Comparison of ENCODE assay signal across 23 cellular contexts in genomic region chr1:8035289-8035688, GRCh38. TPM values are rescaled to one million over a fixed set of nuclear protein-coding genes. Genes with fewer than 3 reads are reported as not detected.
A peak's percentile ranks its signal among the peaks of the same experiment; 100 is the strongest.
DNase-seq lines count a peak whose midpoint lies in the region; ATAC-seq, FAIRE-seq and TF ChIP-seq lines count a peak whose summit lies in the region.
"Had no signal": no experiment of that assay in that cellular context is flagged by ENCODE, and none has a peak within 500 bp of the region (broad histone marks: within the 10 kb centered on the region; RNA-seq: fewer than 3 reads in every experiment).

No MANE protein-coding gene starts in this region.

- no peak overlapping the region for H2AFZ ChIP-seq in HCT116 (ENCODE audit: low read depth, low read length, poor library complexity, severe bottlenecking)

- RAD21 ChIA-PET in HCT116 (lab: Charles Lee; ENCODE audit: low non-redundant PET in 1 of 2, low total read pairs in 2 of 2, uncharacterized antibody in 2 of 2, unreplicated experiment in 2 of 2), result interaction anchor here in 1 of 2 experiments (0.6 kb wide), 1 partner anchor 138 kb away, joined by 4 read pairs; no protein-coding TSS in a partner anchor

- no peak for TF ChIP-seq POLR2A in HCT116 (IDR thresholded peaks at IDR 0.05; ENCODE audit: borderline replicate concordance, extremely low read depth, insufficient read depth, insufficient read length)

- H3K27ac ChIP-seq in HCT116 (ENCODE audit: low read depth, low read length), result peak overlapping the region; percentile 33
- H3K27ac ChIP-seq in Panc1 (ENCODE audit: low read length), result peak overlapping the region; percentile 98
- H3K27ac ChIP-seq in SJCRH30, result no peak overlapping the region
- no peak overlapping the region for H3K27ac ChIP-seq in right atrium auricular region
- H3K27ac ChIP-seq: SK-N-MC had no signal

- in situ Hi-C loops in Panc1 (cut with HindIII; ENCODE audit: low pct_unique_long_range_greater_than_20kb, low sequenced_read_pairs), result loop anchor here (5.0 kb wide), 1 partner anchor 62 kb away; no protein-coding TSS in a partner anchor

- intact Hi-C loops in HCT116 (cut with micrococcal nuclease) (no loop called here), Panc1 (cut with micrococcal nuclease; ENCODE audit: unreplicated experiment) (no loop called here)

- CTCF ChIA-PET in HCT116 (lab: Charles Lee) (interaction anchor here (1.1 kb wide), 1 partner anchor 279 kb away, joined by 6 read pairs; no protein-coding TSS in a partner anchor), Panc1 (lab: Charles Lee) (interaction anchor here (0.7 kb wide), 1 partner anchor 26 kb away, joined by 4 read pairs; no protein-coding TSS in a partner anchor)

- H3K9me3 ChIP-seq in HCT116 (ENCODE audit: control insufficient read depth in 1 of 2, insufficient read depth in 1 of 2, low read depth in 1 of 2, low read length in 2 of 2), result no peaks in the 10 kb centered on the region
- peaks cover 7% of the 10 kb centered on the region; the same call in 1 of the 2 replicates for H3K9me3 ChIP-seq in Panc1 (ENCODE audit: control insufficient read depth, insufficient read depth, low read depth, low read length)
- no peaks in the 10 kb centered on the region for H3K9me3 ChIP-seq in SJCRH30 (replicated peaks)
- H3K9me3 ChIP-seq in right atrium auricular region, result no peaks in the 10 kb centered on the region
- H3K9me3 ChIP-seq: BE2C had no signal

- no peak for TF ChIP-seq RAD21 in HCT116 (IDR thresholded peaks at IDR 0.05; ENCODE audit: low read depth)

- POLR2A ChIA-PET in HCT116 (lab: Charles Lee) (interaction anchor here (0.8 to 3.7 kb wide), 6 partner anchors 38 to 135 kb away, joined by 3 to 21 read pairs (median 3); no protein-coding TSS in a partner anchor), Panc1 (lab: Charles Lee) (interaction anchor here (0.6 to 0.7 kb wide), 2 partner anchors 18 to 87 kb away, joined by 3 to 11 read pairs; no protein-coding TSS in a partner anchor)

- H3K9ac ChIP-seq in HCT116 (ENCODE audit: low read length), result no peak overlapping the region

- H3K4me1 ChIP-seq in HCT116 (ENCODE audit: control insufficient read depth in 1 of 2, insufficient read depth in 2 of 2, low read length in 2 of 2) (peaks cover 60 to 83% of the 10 kb centered on the region in 2 experiments), Panc1 (ENCODE audit: control insufficient read depth, insufficient read depth, low read length) (peaks cover 34% of the 10 kb centered on the region), SJCRH30 (peaks cover 9% of the 10 kb centered on the region), right atrium auricular region (no peaks in the 10 kb centered on the region)
- H3K4me1 ChIP-seq: BE2C had no signal

- H3K36me3 ChIP-seq in HCT116 (ENCODE audit: control insufficient read depth in 1 of 2, insufficient read depth in 2 of 2, low read length in 2 of 2), result no peaks in the 10 kb centered on the region
- no peaks in the 10 kb centered on the region for H3K36me3 ChIP-seq in Panc1 (ENCODE audit: control insufficient read depth, insufficient read depth, low read length)
- H3K36me3 ChIP-seq in SJCRH30, result no peaks in the 10 kb centered on the region
- H3K36me3 ChIP-seq in right atrium auricular region, result no peaks in the 10 kb centered on the region
- H3K36me3 ChIP-seq: BE2C had no signal

- no peaks in the 10 kb centered on the region for H3K27me3 ChIP-seq in HCT116 (ENCODE audit: insufficient read depth, low read length)
- no peaks in the 10 kb centered on the region for H3K27me3 ChIP-seq in Panc1 (ENCODE audit: control insufficient read depth, insufficient read depth, low read length)
- H3K27me3 ChIP-seq in SJCRH30, result no peaks in the 10 kb centered on the region
- no peaks in the 10 kb centered on the region for H3K27me3 ChIP-seq in right atrium auricular region
- H3K27me3 ChIP-seq: BE2C had no signal

- no peak for FAIRE-seq in GM19239 (lab: Jason Lieb, UNC)
- FAIRE-seq: GM12892, H54, HTR-8/SVneo had no signal

- H4K20me1 ChIP-seq in HCT116 (ENCODE audit: insufficient read depth), result no peaks in the 10 kb centered on the region

- no peak for DNase-seq in HCT116 (ENCODE audit: low read depth, low spot score)
- no peak for DNase-seq in Panc1 (ENCODE audit: low read depth, low spot score)
- DNase-seq in epithelial cell of esophagus (ENCODE audit: low read depth), result peak; percentile 77
- peak; percentile 4 for DNase-seq in superior temporal gyrus (ENCODE audit: extremely low spot score)
- DNase-seq in GM19239 (ENCODE audit: insufficient read length, low spot score), result no peak
- DNase-seq in SJCRH30, result no peak
- DNase-seq in right atrium auricular region (ENCODE audit: low spot score), result no peak
- DNase-seq: BE2C, DMS153, DND-41, KBM-7, MM.1S, NCI-H1048, NCI-H1417, NCI-H1694, NCI-H2081, NCI-H2227 treated with DMSO at 0.1 percent for 48 hours, NCI-H526 treated with DMSO at 0.1 percent for 48 hours, SHP77 treated with DMSO at 0.1 percent for 48 hours had no signal

- peak overlapping the region; percentile 14; the same call in 1 of the 2 replicates for H3K4me2 ChIP-seq in HCT116 (ENCODE audit: low read length)

- no peaks in the 10 kb centered on the region for H3K79me2 ChIP-seq in HCT116 (ENCODE audit: insufficient read depth, low read length)

- no peaks in the 10 kb centered on the region for H3K9me2 ChIP-seq in HCT116 (ENCODE audit: insufficient read depth)

- BruUV-seq in HCT116 (replicated peaks; lab: Mats Ljungman, UMichigan), result no TSS peak
- BruUV-seq in Panc1 (replicated peaks; lab: Mats Ljungman, UMichigan), result no TSS peak

- TF ChIP-seq CTCF in HCT116 (IDR thresholded peaks at IDR 0.05 in 2 of 3, conservative IDR thresholded peaks at IDR 0.05 in 1 of 3; ENCODE audit: borderline replicate concordance in 1 of 3, insufficient read depth in 1 of 3, low read depth in 2 of 3, low read length in 2 of 3), result no peak
- TF ChIP-seq CTCF in Panc1 (IDR thresholded peaks at IDR 0.05), result no peak
- TF ChIP-seq CTCF in epithelial cell of esophagus (IDR thresholded peaks at IDR 0.05; ENCODE audit: insufficient read depth, low read depth, low read length, missing control alignments), result no peak
- TF ChIP-seq CTCF in right atrium auricular region (IDR thresholded peaks at IDR 0.05), result no peak

- ATAC-seq in HCT116 (0 out of 2 replicates have a peak, but pooled peaks have one; percentile 23), Panc1 (no peak)

- H3K4me3 ChIP-seq in HCT116 (replicated peaks in 1 of 2; ENCODE audit: low read depth in 1 of 2, low read length in 2 of 2) (no peak overlapping the region), Panc1 (ENCODE audit: low read depth in 2 of 2, low read length in 2 of 2) (no peak overlapping the region), epithelial cell of esophagus (ENCODE audit: low read length) (no peak overlapping the region), SJCRH30 (no peak overlapping the region), right atrium auricular region (no peak overlapping the region)
- H3K4me3 ChIP-seq: SK-N-MC had no signal

TF ChIP-seq in HCT116, 20 proteins besides CTCF, POLR2A, EP300 and RAD21 (continues in another document):
- no peak for TF ChIP-seq REST (IDR thresholded peaks at IDR 0.05; ENCODE audit: low read depth)
- 0 out of 2 replicates have a peak, but pooled peaks have one; percentile 13 for TF ChIP-seq JUND (IDR thresholded peaks at IDR 0.05)
- TF ChIP-seq FOSL1 (IDR thresholded peaks at IDR 0.05; ENCODE audit: low read depth), result no peak
- no peak for TF ChIP-seq EGR1 (IDR thresholded peaks at IDR 0.05; ENCODE audit: low read depth)
- no peak for TF ChIP-seq EZH2 (IDR thresholded peaks at IDR 0.05)
- TF ChIP-seq SRF (IDR thresholded peaks at IDR 0.05; ENCODE audit: low read depth), result no peak
- TF ChIP-seq EZH2phosphoT487 (IDR thresholded peaks at IDR 0.05; ENCODE audit: borderline replicate concordance), result no peak
- no peak for TF ChIP-seq TCF7L2 (IDR thresholded peaks at IDR 0.05; ENCODE audit: borderline replicate concordance, extremely low read depth, insufficient read depth, insufficient read length)

RNA-seq across cellular contexts. Expression of gene ERRFI1, which starts 9.2 kb away (rescaled TPM):
- total RNA-seq in HCT116 (2021; ENCODE audit: unreplicated experiment) (777 TPM), Panc1 (2021; ENCODE audit: unreplicated experiment) (299 TPM), right atrium auricular region (10 to 100 TPM; 33.0 to 34.5 TPM)
- 536 and 725 TPM in 2 replicates for polyA plus RNA-seq in HCT116 (2012)
- 276 TPM for polyA plus RNA-seq in Panc1 (2012; ENCODE audit: insufficient read length)
- 197 and 220 TPM in 2 replicates for total RNA-seq in SJCRH30 (2014; rRNA removed; shearing (Covaris generic))

Comparison
In these comparisons a context has a peak if more than half of its experiments do, and no peak if none do; other contexts are left out.
1. DNase-seq: peak in epithelial cell of esophagus (single experiment) and superior temporal gyrus (single experiment); none in HCT116 (single experiment), Panc1 (single experiment), GM19239 (single experiment), SJCRH30 (0 of 2) and right atrium auricular region (single experiment).
2. H3K27ac ChIP-seq: peak in HCT116 (single experiment) and Panc1 (single experiment); none in SJCRH30 (single experiment) and right atrium auricular region (0 of 2).